Comparison of ENCODE assay signal across 8 cellular contexts in genomic region chr12:74490390-74491064, GRCh38. TPM values are rescaled to one million over a fixed set of nuclear protein-coding genes. Genes with fewer than 3 reads are reported as not detected.
DNase-seq lines count a peak whose midpoint lies in the region; ATAC-seq and TF ChIP-seq lines count a peak whose summit lies in the region.

No MANE protein-coding gene starts in this region.

- no peak overlapping the region for H3K27ac Mint-ChIP-seq in activated naive CD4-positive, alpha-beta T cell treated with anti-CD3 and anti-CD28 coated beads for 36 hours

- H3K79me2 ChIP-seq in osteoblast (ENCODE audit: insufficient read depth, low read length) = no peaks in the 10 kb centered on the region

- intact Hi-C loops in activated naive CD4-positive, alpha-beta T cell treated with anti-CD3 and anti-CD28 coated beads for 36 hours (cut with micrococcal nuclease) = no loop called here

- H3K4me2 ChIP-seq in osteoblast (ENCODE audit: insufficient read depth, low read length) = no peak overlapping the region

- no peaks in the 10 kb centered on the region for H4K20me1 ChIP-seq in osteoblast (ENCODE audit: insufficient read depth, low read length)

- no peak for TF ChIP-seq CTCF in osteoblast (IDR thresholded peaks at IDR 0.05; ENCODE audit: extremely low read depth, low read depth, low read length)

- H3K4me3 Mint-ChIP-seq in activated naive CD4-positive, alpha-beta T cell treated with anti-CD3 and anti-CD28 coated beads for 36 hours = peak overlapping the region; percentile 3

- no peaks in the 10 kb centered on the region for H3K9me3 ChIP-seq in osteoblast (ENCODE audit: low read depth, low read length)

- H2AFZ ChIP-seq in osteoblast (ENCODE audit: low read length) = no peak overlapping the region

- H3K36me3 ChIP-seq in rectal smooth muscle tissue (ENCODE audit: control insufficient read depth, insufficient read depth, low read length) (no peaks in the 10 kb centered on the region), osteoblast (ENCODE audit: insufficient read depth, low read length) (no peaks in the 10 kb centered on the region)

- H3K9me3 Mint-ChIP-seq in activated naive CD4-positive, alpha-beta T cell treated with anti-CD3 and anti-CD28 coated beads for 36 hours = no peaks in the 10 kb centered on the region

- CTCF ChIA-PET in activated naive CD4-positive, alpha-beta T cell treated with anti-CD3 and anti-CD28 coated beads for 36 hours (lab: Charles Lee) = interaction anchor here (1.0 kb wide), 1 partner anchor 76 kb away, joined by 3 read pairs; no protein-coding TSS in a partner anchor

- no peak overlapping the region for H3K9ac ChIP-seq in rectal smooth muscle tissue (ENCODE audit: low read length)

- H3K4me3 ChIP-seq in rectal smooth muscle tissue (ENCODE audit: low read length) (peak overlapping the region; percentile 8), osteoblast (ENCODE audit: insufficient read depth, low read length) (no peak overlapping the region)

- peaks cover 7% of the 10 kb centered on the region for H3K27me3 Mint-ChIP-seq in activated naive CD4-positive, alpha-beta T cell treated with anti-CD3 and anti-CD28 coated beads for 36 hours (ENCODE audit: low read depth)

- no peaks in the 10 kb centered on the region for H3K36me3 Mint-ChIP-seq in activated naive CD4-positive, alpha-beta T cell treated with anti-CD3 and anti-CD28 coated beads for 36 hours (ENCODE audit: low read depth)

- H3K27ac ChIP-seq in rectal smooth muscle tissue (ENCODE audit: low read depth, low read length) (no peak overlapping the region), osteoblast (ENCODE audit: low read depth, low read length) (no peak overlapping the region)

- no peak for DNase-seq in activated naive CD4-positive, alpha-beta T cell treated with anti-CD3 and anti-CD28 coated beads for 36 hours
- no peak for DNase-seq in activated naive CD4-positive, alpha-beta T cell treated with anti-CD3 and anti-CD28 coated beads, Interleukin-2, amount 50 U/mL, for 16 hours
- DNase-seq in NAMALWA (ENCODE audit: low spot score) (peak; percentile 15), osteoblast (ENCODE audit: insufficient read length, low spot score, missing footprints) (no peak), GM03348 (ENCODE audit: low spot score) (no peak)
- DNase-seq in central memory CD4-positive, alpha-beta T cell = no peak

- ATAC-seq in HG02642 (IDR thresholded peaks at IDR 0.05; ENCODE audit: poor library complexity, unreplicated experiment) = peak; percentile 81

- H3K4me1 ChIP-seq in rectal smooth muscle tissue (ENCODE audit: control insufficient read depth, insufficient read depth, low read length) = no peaks in the 10 kb centered on the region
- H3K4me1 ChIP-seq in osteoblast (ENCODE audit: insufficient read depth, low read length) = no peaks in the 10 kb centered on the region

- peaks cover 10% of the 10 kb centered on the region for H3K4me1 Mint-ChIP-seq in activated naive CD4-positive, alpha-beta T cell treated with anti-CD3 and anti-CD28 coated beads for 36 hours (ENCODE audit: low read depth)

- H3K27me3 ChIP-seq in rectal smooth muscle tissue (ENCODE audit: control insufficient read depth, insufficient read depth, low read length) (no peaks in the 10 kb centered on the region), osteoblast (ENCODE audit: insufficient read depth, low read length) (no peaks in the 10 kb centered on the region)

RNA-seq across cellular contexts. Expression of gene ATXN7L3B, which starts 47.1 kb away (rescaled TPM):
- 10 to 100 TPM; 19.8 to 19.9 TPM for total RNA-seq in activated naive CD4-positive, alpha-beta T cell treated with anti-CD3 and anti-CD28 coated beads for 36 hours
- total RNA-seq in osteoblast = 23.6 and 24.6 TPM in 2 replicates
